15 cellular contexts compared by ENCODE assay signal in genomic region chr4:104344342-104344980, GRCh38.
DNase-seq lines count a peak whose midpoint lies in the region; ATAC-seq and TF ChIP-seq lines count a peak whose summit lies in the region.
"Had no signal": no experiment of that assay in that cellular context is flagged by ENCODE, and none has a peak within 500 bp of the region (broad histone marks: within the 10 kb centered on the region; RNA-seq: fewer than 3 reads in every experiment).

No MANE protein-coding gene starts in this region.

- intact Hi-C loops in lower lobe of right lung (cut with DNase I), result no loop called here
- intact Hi-C loops in sciatic nerve (cut with DNase I), result no loop called here
- intact Hi-C loops in ovary (cut with DNase I), result no loop called here

- TF ChIP-seq EP300 in ovary (IDR thresholded peaks at IDR 0.05), result no peak

- H3K79me1 ChIP-seq in H9 (ENCODE audit: insufficient read depth, low read depth, low read length, poor library complexity, severe bottlenecking), result no peaks in the 10 kb centered on the region

- no peak overlapping the region for H2BK120ac ChIP-seq in H9 (ENCODE audit: low read depth, low read length, poor library complexity, severe bottlenecking)

- no peak overlapping the region for H3K56ac ChIP-seq in H9 (ENCODE audit: insufficient read length, low read depth, low read length)

- ATAC-seq in lower lobe of right lung (peak in 1 of 2 donors; percentile 34), sciatic nerve (peak; percentile 30)
- ATAC-seq in activated naive CD4-positive, alpha-beta T cell treated with anti-CD3 and anti-CD28 coated beads, Interleukin-2, amount 50 U/mL, for 72 hours, result no peak
- ATAC-seq in activated CD8-positive, alpha-beta memory T cell treated with anti-CD3 and anti-CD28 coated beads, Interleukin-2, amount 10 ng/mL, durations not matched to agents 7 days and 5 days, result no peak

- no peak overlapping the region for H2BK15ac ChIP-seq in H9 (ENCODE audit: low read depth, low read length)

- no peak overlapping the region for H2BK12ac ChIP-seq in H9 (ENCODE audit: insufficient read length, low read depth, low read length)

- no peaks in the 10 kb centered on the region for H3K23me2 ChIP-seq in H9 (ENCODE audit: insufficient read length, low read depth, low read length, poor library complexity, severe bottlenecking)

- H3K27me3 Mint-ChIP-seq in H9 (ENCODE audit: low read depth) (no peaks in the 10 kb centered on the region), endothelial cell (ENCODE audit: unreplicated experiment) (peaks cover 3% of the 10 kb centered on the region), nephron progenitor cell (ENCODE audit: low read depth, poor library complexity) (no peaks in the 10 kb centered on the region)
- no peaks in the 10 kb centered on the region for H3K27me3 Mint-ChIP-seq in activated CD8-positive, alpha-beta memory T cell treated with anti-CD3 and anti-CD28 coated beads, Interleukin-2, amount 10 ng/mL, durations not matched to agents 7 days and 5 days
- H3K27me3 Mint-ChIP-seq: CD4-positive, alpha-beta memory T cell had no signal

- H3K4me3 ChIP-seq in lower lobe of right lung (no peak overlapping the region), ovary (no peak overlapping the region)
- H3K4me3 ChIP-seq: HAP-1 had no signal

- CTCF ChIA-PET in activated CD8-positive, alpha-beta memory T cell treated with anti-CD3 and anti-CD28 coated beads, Interleukin-2, amount 10 ng/mL, durations not matched to agents 7 days and 5 days (lab: Charles Lee), result no interaction called here

- H3K27me3 ChIP-seq in H9 (ENCODE audit: insufficient read depth, low read length) (no peaks in the 10 kb centered on the region), lower lobe of right lung (ENCODE audit: low read depth) (no peaks in the 10 kb centered on the region), ovary (no peaks in the 10 kb centered on the region)
- H3K27me3 ChIP-seq: BE2C had no signal

- H3K36me3 ChIP-seq in lower lobe of right lung (no peaks in the 10 kb centered on the region), ovary (no peaks in the 10 kb centered on the region)
- H3K36me3 ChIP-seq: BE2C, HAP-1 had no signal

- no peak overlapping the region for H4K91ac ChIP-seq in H9 (ENCODE audit: insufficient read length, low read depth, low read length)

- peaks cover 0 to 4% (median 4%) of the 10 kb centered on the region in 3 experiments; a peak in 3 of 7 replicates for H3K36me3 Mint-ChIP-seq in H9 (ENCODE audit: insufficient read depth in 1 of 3, low read depth in 3 of 3)
- peaks cover 4% of the 10 kb centered on the region for H3K36me3 Mint-ChIP-seq in endothelial cell (ENCODE audit: low read depth, unreplicated experiment)
- H3K36me3 Mint-ChIP-seq in activated naive CD4-positive, alpha-beta T cell treated with anti-CD3 and anti-CD28 coated beads, Interleukin-2, amount 50 U/mL, for 72 hours, result peaks cover 0 to under 1% of the 10 kb centered on the region in 2 donors
- H3K36me3 Mint-ChIP-seq in nephron progenitor cell (ENCODE audit: low read depth), result no peaks in the 10 kb centered on the region
- no peaks in the 10 kb centered on the region for H3K36me3 Mint-ChIP-seq in activated CD8-positive, alpha-beta memory T cell treated with anti-CD3 and anti-CD28 coated beads, Interleukin-2, amount 10 ng/mL, durations not matched to agents 7 days and 5 days
- H3K36me3 Mint-ChIP-seq: CD4-positive, alpha-beta memory T cell had no signal

- H4K8ac ChIP-seq in H9 (replicated peaks; ENCODE audit: insufficient read length, low read depth, low read length), result no peak overlapping the region

- H3K27ac Mint-ChIP-seq in H9 (0 out of 7 replicates have a peak overlapping the region, but pooled peaks of 1 of the 3 experiments have one; percentile 21), endothelial cell (ENCODE audit: unreplicated experiment) (no peak overlapping the region), nephron progenitor cell (no peak overlapping the region)
- no peak overlapping the region for H3K27ac Mint-ChIP-seq in activated naive CD4-positive, alpha-beta T cell treated with anti-CD3 and anti-CD28 coated beads, Interleukin-2, amount 50 U/mL, for 72 hours
- H3K27ac Mint-ChIP-seq in activated CD8-positive, alpha-beta memory T cell treated with anti-CD3 and anti-CD28 coated beads, Interleukin-2, amount 10 ng/mL, durations not matched to agents 7 days and 5 days, result no peak overlapping the region
- H3K27ac Mint-ChIP-seq: CD4-positive, alpha-beta memory T cell had no signal

- WGBS in H9 (ENCODE audit: extremely low coverage, insufficient read length, low lambda C conversion rate), result no CpG with 5 or more reads among the region's 11 CpGs
- 85 to 94% (median 92%) methylated on average over 11 of the region's 11 CpGs for WGBS in ovary, 3 donors

- H3K4me3 Mint-ChIP-seq in H9, result no peak overlapping the region
- H3K4me3 Mint-ChIP-seq in endothelial cell (ENCODE audit: unreplicated experiment), result peak overlapping the region; percentile 39
- H3K4me3 Mint-ChIP-seq in nephron progenitor cell, result no peak overlapping the region
- no peak overlapping the region for H3K4me3 Mint-ChIP-seq in activated CD8-positive, alpha-beta memory T cell treated with anti-CD3 and anti-CD28 coated beads, Interleukin-2, amount 10 ng/mL, durations not matched to agents 7 days and 5 days
- H3K4me3 Mint-ChIP-seq: CD4-positive, alpha-beta memory T cell had no signal

- TF ChIP-seq CTCF in H9 (conservative IDR thresholded peaks at IDR 0.05), result no peak
- TF ChIP-seq CTCF in endothelial cell (IDR thresholded peaks at IDR 0.05; ENCODE audit: unreplicated experiment), result no peak
- TF ChIP-seq CTCF in lower lobe of right lung (IDR thresholded peaks at IDR 0.05), result no peak
- TF ChIP-seq CTCF in ovary (IDR thresholded peaks at IDR 0.05), result no peak
- TF ChIP-seq CTCF in nephron progenitor cell (IDR thresholded peaks at IDR 0.05), result no peak

- H3K9me3 ChIP-seq in H9 (ENCODE audit: control insufficient read depth, low read depth, low read length) (no peaks in the 10 kb centered on the region), lower lobe of right lung (no peaks in the 10 kb centered on the region), ovary (no peaks in the 10 kb centered on the region)
- H3K9me3 ChIP-seq: BE2C, HAP-1 had no signal

- H3K4me1 ChIP-seq in H9 (ENCODE audit: insufficient read depth, low read length) (no peaks in the 10 kb centered on the region), lower lobe of right lung (no peaks in the 10 kb centered on the region), ovary (ENCODE audit: insufficient read depth) (no peaks in the 10 kb centered on the region)
- H3K4me1 ChIP-seq: BE2C, HAP-1 had no signal

- no peak overlapping the region for H3K9ac ChIP-seq in H9 (ENCODE audit: extremely low read depth, insufficient read length, low read length)

- no peak overlapping the region for H4K5ac ChIP-seq in H9 (ENCODE audit: insufficient read length, low read depth, low read length)

- no peak overlapping the region for H3K23ac ChIP-seq in H9 (ENCODE audit: insufficient read length, low read depth, low read length)

- H2AK5ac ChIP-seq in H9 (ENCODE audit: insufficient read length, low read length), result no peak overlapping the region

- no peak overlapping the region for H3K4ac ChIP-seq in H9 (ENCODE audit: low read depth, low read length)

- H2BK20ac ChIP-seq in H9 (ENCODE audit: low read depth, low read length, poor library complexity, severe bottlenecking), result no peak overlapping the region

- H3K14ac ChIP-seq in H9 (ENCODE audit: insufficient read depth, low read length), result no peak overlapping the region; the same call in 1 of the 2 replicates

- DNase-seq in H9 (peak; percentile 21), endothelial cell (ENCODE audit: low spot score) (no peak), lower lobe of right lung (peak; percentile 24), sciatic nerve (ENCODE audit: low spot score) (no peak), ovary (no peak), nephron progenitor cell (no peak)
- no peak for DNase-seq in activated naive CD4-positive, alpha-beta T cell treated with anti-CD3 and anti-CD28 coated beads, Interleukin-2, amount 50 U/mL, for 72 hours (ENCODE audit: low spot score in 2 of 2)
- DNase-seq in activated CD8-positive, alpha-beta memory T cell treated with anti-CD3 and anti-CD28 coated beads, Interleukin-2, amount 10 ng/mL, durations not matched to agents 7 days and 5 days, result no peak
- DNase-seq: ACHN; BE2C; CD4-positive, alpha-beta memory T cell; DMS79; GOT3 had no signal

- TF ChIP-seq POLR2A in ovary (IDR thresholded peaks at IDR 0.05), result no peak

- no peak overlapping the region for H2AFZ ChIP-seq in H9 (ENCODE audit: low read length)

- H2BK5ac ChIP-seq in H9 (ENCODE audit: insufficient read length, low read length), result no peak overlapping the region

- no peak overlapping the region for H3T11ph ChIP-seq in H9 (ENCODE audit: low read length)

- no peak overlapping the region for H3K27ac ChIP-seq in H9 (ENCODE audit: insufficient read length, low read depth, low read length)
- H3K27ac ChIP-seq in lower lobe of right lung, result no peak overlapping the region
- H3K27ac ChIP-seq in ovary, result no peak overlapping the region
- H3K27ac ChIP-seq: C4-2B had no signal

- no peak overlapping the region for H3K4me2 ChIP-seq in H9 (ENCODE audit: insufficient read depth, insufficient read length, low read length)

- no peak overlapping the region for H3K18ac ChIP-seq in H9 (ENCODE audit: insufficient read length, low read depth, low read length)

- H3K9me3 Mint-ChIP-seq in H9, result peaks cover 4 to 10% of the 10 kb centered on the region in 2 experiments; a peak in 4 of 5 replicates
- no peaks in the 10 kb centered on the region for H3K9me3 Mint-ChIP-seq in endothelial cell (ENCODE audit: unreplicated experiment)
- peaks cover 5 to 9% of the 10 kb centered on the region in 2 donors for H3K9me3 Mint-ChIP-seq in activated naive CD4-positive, alpha-beta T cell treated with anti-CD3 and anti-CD28 coated beads, Interleukin-2, amount 50 U/mL, for 72 hours
- no peaks in the 10 kb centered on the region for H3K9me3 Mint-ChIP-seq in nephron progenitor cell
- peaks cover 2% of the 10 kb centered on the region for H3K9me3 Mint-ChIP-seq in activated CD8-positive, alpha-beta memory T cell treated with anti-CD3 and anti-CD28 coated beads, Interleukin-2, amount 10 ng/mL, durations not matched to agents 7 days and 5 days (ENCODE audit: low read depth)

- H3K4me1 Mint-ChIP-seq in H9 (no peaks in the 10 kb centered on the region), endothelial cell (ENCODE audit: unreplicated experiment) (no peaks in the 10 kb centered on the region), nephron progenitor cell (no peaks in the 10 kb centered on the region)
- H3K4me1 Mint-ChIP-seq in activated CD8-positive, alpha-beta memory T cell treated with anti-CD3 and anti-CD28 coated beads, Interleukin-2, amount 10 ng/mL, durations not matched to agents 7 days and 5 days, result no peaks in the 10 kb centered on the region
- H3K4me1 Mint-ChIP-seq: CD4-positive, alpha-beta memory T cell had no signal

- no peaks in the 10 kb centered on the region for H3K79me2 ChIP-seq in H9 (ENCODE audit: insufficient read depth, low read length)

- H4K20me1 ChIP-seq in H9 (ENCODE audit: control insufficient read depth, insufficient read depth, insufficient read length), result no peaks in the 10 kb centered on the region

Comparison
In these comparisons a context has a peak if more than half of its experiments do, and no peak if none do; other contexts are left out.
1. DNase-seq: peak in H9 (single experiment) and lower lobe of right lung (single experiment); none in endothelial cell (single experiment), sciatic nerve (single experiment), ovary (0 of 5), activated naive CD4-positive, alpha-beta T cell treated with anti-CD3 and anti-CD28 coated beads, Interleukin-2, amount 50 U/mL, for 72 hours (0 of 2), nephron progenitor cell (single experiment) and activated CD8-positive, alpha-beta memory T cell treated with anti-CD3 and anti-CD28 coated beads, Interleukin-2, amount 10 ng/mL, durations not matched to agents 7 days and 5 days (single experiment).